Comparison of ENCODE assay signal across 1 cellular context in the genomic region with DNA sequence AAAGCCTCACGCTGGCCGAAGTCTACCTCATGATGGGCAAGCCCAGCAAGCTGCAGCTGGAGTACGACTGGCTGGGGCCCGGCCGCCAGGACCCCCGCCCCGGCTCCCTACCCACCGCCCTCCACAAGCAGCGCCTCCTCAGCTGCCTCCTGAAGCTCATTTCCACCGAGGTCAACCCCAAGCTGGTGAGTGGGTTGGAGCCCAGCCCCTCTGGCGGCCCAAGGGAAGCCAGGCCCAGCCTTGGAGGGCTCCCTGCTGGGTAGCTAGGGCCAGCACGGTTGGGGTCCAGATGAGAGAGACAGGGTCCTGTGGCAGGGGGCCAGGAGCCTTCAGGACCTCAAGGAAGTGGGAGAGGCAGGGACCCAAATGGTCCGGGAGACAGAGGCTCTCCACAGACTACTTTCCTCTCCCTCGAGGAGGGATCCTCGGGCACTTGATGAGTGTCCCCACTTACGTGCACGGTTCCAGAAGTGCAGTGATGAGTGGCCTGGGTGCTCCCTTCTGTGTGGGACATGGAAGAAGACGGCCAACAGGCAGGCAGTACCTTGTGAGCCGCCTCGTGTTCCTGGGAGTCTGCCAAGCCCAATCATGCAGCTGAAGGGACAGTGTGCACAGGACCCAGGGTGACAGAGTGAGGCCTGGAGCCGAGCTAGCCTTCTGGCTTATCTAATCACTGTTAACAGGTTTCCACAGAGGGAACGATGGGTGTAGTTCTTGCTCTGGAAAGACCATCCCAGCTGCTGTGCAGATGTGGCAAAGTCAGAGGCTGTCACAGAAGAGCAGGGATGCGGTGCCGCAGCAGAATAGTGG.
TF ChIP-seq lines count a peak whose summit lies in the region.

No MANE protein-coding gene starts in this region.

TF ChIP-seq in GM12878, 131 proteins besides CTCF, POLR2A, EP300 and RAD21:
- TF ChIP-seq RELA (IDR thresholded peaks at IDR 0.05; ENCODE audit: borderline replicate concordance, partially characterized antibody): no peak
- TF ChIP-seq TCF3 (IDR thresholded peaks at IDR 0.05; ENCODE audit: borderline replicate concordance, insufficient read depth, low read depth, low read length): no peak
- no peak for TF ChIP-seq FOS (IDR thresholded peaks at IDR 0.05; ENCODE audit: borderline replicate concordance, extremely low read depth, insufficient read length)
- TF ChIP-seq, protein P1, sequence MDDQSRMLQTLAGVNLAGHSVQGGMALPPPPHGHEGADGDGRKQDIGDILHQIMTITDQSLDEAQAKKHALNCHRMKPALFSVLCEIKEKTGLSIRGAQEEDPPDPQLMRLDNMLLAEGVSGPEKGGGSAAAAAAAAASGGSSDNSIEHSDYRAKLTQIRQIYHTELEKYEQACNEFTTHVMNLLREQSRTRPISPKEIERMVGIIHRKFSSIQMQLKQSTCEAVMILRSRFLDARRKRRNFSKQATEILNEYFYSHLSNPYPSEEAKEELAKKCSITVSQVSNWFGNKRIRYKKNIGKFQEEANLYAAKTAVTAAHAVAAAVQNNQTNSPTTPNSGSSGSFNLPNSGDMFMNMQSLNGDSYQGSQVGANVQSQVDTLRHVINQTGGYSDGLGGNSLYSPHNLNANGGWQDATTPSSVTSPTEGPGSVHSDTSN (IDR thresholded peaks at IDR 0.05; ENCODE audit: insufficient replicate concordance, low read depth, low read length): no peak
- no peak for TF ChIP-seq TCF12 (IDR thresholded peaks at IDR 0.05; ENCODE audit: low read depth, low read length)
- TF ChIP-seq, protein P2, sequence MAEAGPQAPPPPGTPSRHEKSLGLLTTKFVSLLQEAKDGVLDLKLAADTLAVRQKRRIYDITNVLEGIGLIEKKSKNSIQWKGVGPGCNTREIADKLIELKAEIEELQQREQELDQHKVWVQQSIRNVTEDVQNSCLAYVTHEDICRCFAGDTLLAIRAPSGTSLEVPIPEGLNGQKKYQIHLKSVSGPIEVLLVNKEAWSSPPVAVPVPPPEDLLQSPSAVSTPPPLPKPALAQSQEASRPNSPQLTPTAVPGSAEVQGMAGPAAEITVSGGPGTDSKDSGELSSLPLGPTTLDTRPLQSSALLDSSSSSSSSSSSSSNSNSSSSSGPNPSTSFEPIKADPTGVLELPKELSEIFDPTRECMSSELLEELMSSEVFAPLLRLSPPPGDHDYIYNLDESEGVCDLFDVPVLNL (IDR thresholded peaks at IDR 0.05; ENCODE audit: low read depth, low read length): no peak
- TF ChIP-seq RAD51 (IDR thresholded peaks at IDR 0.05): no peak
- no peak for TF ChIP-seq DPF2 (IDR thresholded peaks at IDR 0.05)
- no peak for TF ChIP-seq SMAD5 (IDR thresholded peaks at IDR 0.05; ENCODE audit: low read depth)
- no peak for TF ChIP-seq PKNOX1 (IDR thresholded peaks at IDR 0.05)
- TF ChIP-seq SREBF2 (IDR thresholded peaks at IDR 0.05; ENCODE audit: low read length): no peak
- no peak for TF ChIP-seq HDAC2 (IDR thresholded peaks at IDR 0.05)
- TF ChIP-seq SIN3A (IDR thresholded peaks at IDR 0.05; ENCODE audit: low read depth, low read length): no peak
- no peak for TF ChIP-seq ZBTB11 (CRISPR knock-in tag; IDR thresholded peaks at IDR 0.05)
- TF ChIP-seq FOXM1 (IDR thresholded peaks at IDR 0.05; ENCODE audit: low read depth, low read length): no peak
- no peak for TF ChIP-seq CHD1 (IDR thresholded peaks at IDR 0.05; ENCODE audit: low read depth, low read length)
- TF ChIP-seq, protein P3, sequence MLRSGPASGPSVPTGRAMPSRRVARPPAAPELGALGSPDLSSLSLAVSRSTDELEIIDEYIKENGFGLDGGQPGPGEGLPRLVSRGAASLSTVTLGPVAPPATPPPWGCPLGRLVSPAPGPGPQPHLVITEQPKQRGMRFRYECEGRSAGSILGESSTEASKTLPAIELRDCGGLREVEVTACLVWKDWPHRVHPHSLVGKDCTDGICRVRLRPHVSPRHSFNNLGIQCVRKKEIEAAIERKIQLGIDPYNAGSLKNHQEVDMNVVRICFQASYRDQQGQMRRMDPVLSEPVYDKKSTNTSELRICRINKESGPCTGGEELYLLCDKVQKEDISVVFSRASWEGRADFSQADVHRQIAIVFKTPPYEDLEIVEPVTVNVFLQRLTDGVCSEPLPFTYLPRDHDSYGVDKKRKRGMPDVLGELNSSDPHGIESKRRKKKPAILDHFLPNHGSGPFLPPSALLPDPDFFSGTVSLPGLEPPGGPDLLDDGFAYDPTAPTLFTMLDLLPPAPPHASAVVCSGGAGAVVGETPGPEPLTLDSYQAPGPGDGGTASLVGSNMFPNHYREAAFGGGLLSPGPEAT (IDR thresholded peaks at IDR 0.05; ENCODE audit: low read depth): no peak
- no peak for TF ChIP-seq ASH2L (IDR thresholded peaks at IDR 0.05; ENCODE audit: borderline replicate concordance, low read depth)
